Comparison of ENCODE assay signal across 1 cellular context in genomic region chr19:34261335-34262109, GRCh38.
TF ChIP-seq lines count a peak whose summit lies in the region.

No MANE protein-coding gene starts in this region.

TF ChIP-seq in HEK293, 187 proteins besides CTCF, POLR2A, EP300 and RAD21 (continued from another document):
- TF ChIP-seq PRDM10 (tag by site-specific recombination; IDR thresholded peaks at IDR 0.05) = no peak
- no peak for TF ChIP-seq ZNF596 (tag by site-specific recombination; IDR thresholded peaks at IDR 0.05)
- TF ChIP-seq ZNF514 (tag by site-specific recombination; IDR thresholded peaks at IDR 0.05) = no peak
- no peak for TF ChIP-seq ZNF184 (tag by site-specific recombination; IDR thresholded peaks at IDR 0.05)
- no peak for TF ChIP-seq ZNF362 (tag by site-specific recombination; IDR thresholded peaks at IDR 0.05)
- TF ChIP-seq ZNF223 (tag by site-specific recombination; IDR thresholded peaks at IDR 0.05) = no peak
- TF ChIP-seq AEBP2 (tag by site-specific recombination; IDR thresholded peaks at IDR 0.05; ENCODE audit: borderline replicate concordance) = no peak
- no peak for TF ChIP-seq ZNF211 (tag by site-specific recombination; IDR thresholded peaks at IDR 0.05; ENCODE audit: low read depth)
- TF ChIP-seq ZBTB20 (tag by site-specific recombination; IDR thresholded peaks at IDR 0.05) = no peak
- TF ChIP-seq REPIN1 (tag by site-specific recombination; IDR thresholded peaks at IDR 0.05; ENCODE audit: low read depth) = no peak
- no peak for TF ChIP-seq ZSCAN18 (tag by site-specific recombination; IDR thresholded peaks at IDR 0.05)
- TF ChIP-seq HIC1 (tag by site-specific recombination; IDR thresholded peaks at IDR 0.05) = no peak
- TF ChIP-seq PBX3 (CRISPR knock-in tag; IDR thresholded peaks at IDR 0.05) = no peak
TF ChIP-seq in HEK293: peak in this region for 0.
